Comparison of ENCODE assay signal across 28 cellular contexts in genomic region chr4:180407273-180407885, GRCh38.
"Had no signal": no experiment of that assay in that cellular context is flagged by ENCODE, and none has a peak within 500 bp of the region (broad histone marks: within the 10 kb centered on the region; RNA-seq: fewer than 3 reads in every experiment).

No MANE protein-coding gene starts in this region.

- H3K4me2 ChIP-seq: hepatocyte had no signal

- FAIRE-seq: TTC549 had no signal

- ATAC-seq: body of pancreas; gastroesophageal sphincter; left ventricle myocardium superior; mucosa of descending colon; natural killer cell treated with Interleukin-12 subunit alpha and Interleukin-12 subunit beta and Interleukin-15 and Interleukin-18, amount 100 ng/mL, for 72 hours; right cardiac atrium had no signal

- H3K4me1 ChIP-seq: adrenal gland, body of pancreas, gastroesophageal sphincter, spleen, suprapubic skin, tibial nerve had no signal

- H3K27me3 ChIP-seq: adrenal gland, body of pancreas, gastroesophageal sphincter, hepatocyte, spleen, suprapubic skin, tibial nerve had no signal

- H3K9me3 ChIP-seq: adrenal gland, body of pancreas, gastroesophageal sphincter, mucosa of descending colon, spleen, suprapubic skin had no signal

- H3K27ac ChIP-seq: adrenal gland, body of pancreas, coronary artery, dorsolateral prefrontal cortex, gastroesophageal sphincter, hepatocyte, spleen, suprapubic skin, tibial nerve, VCaP had no signal

- H2AFZ ChIP-seq: hepatocyte had no signal

- H3K36me3 ChIP-seq: adrenal gland, gastroesophageal sphincter, spleen, suprapubic skin, tibial nerve had no signal

- H3K79me2 ChIP-seq: hepatocyte had no signal

- DNase-seq: activated CD4-positive, alpha-beta T cell treated with anti-CD3 and anti-CD28 coated beads for 48 hours; activated CD4-positive, alpha-beta T cell treated with anti-CD3 and anti-CD28 coated beads, Interleukin-2, amount 50 U/mL, for 48 hours; activated CD8-positive, alpha-beta memory T cell treated with anti-CD3 and anti-CD28 coated beads for 24 hours; activated effector memory CD4-positive, alpha-beta T cell treated with anti-CD3 and anti-CD28 coated beads, Interleukin-2, amount 50 U/mL, for 16 hours; activated naive CD4-positive, alpha-beta T cell treated with anti-CD3 and anti-CD28 coated beads for 36 hours; activated naive CD8-positive, alpha-beta T cell treated with anti-CD3 and anti-CD28 coated beads for 36 hours; adrenal gland; aorta; body of pancreas; dorsolateral prefrontal cortex; effector memory CD4-positive, alpha-beta T cell; erythroblast; islet precursor cell; left ventricle myocardium superior; mucosa of descending colon; posterior cingulate gyrus; right cardiac atrium; spleen; stimulated activated naive CD4-positive, alpha-beta T cell; T-helper 9 cell had no signal

- H3K4me3 ChIP-seq: adrenal gland, body of pancreas, coronary artery, dorsolateral prefrontal cortex, gastroesophageal sphincter, hepatocyte, mucosa of descending colon, suprapubic skin, tibial nerve had no signal
